ENCODE assay signal across 8 cellular contexts in genomic region chr1:153308540-153308939, GRCh38. TPM values are rescaled to one million over a fixed set of nuclear protein-coding genes. Genes with fewer than 3 reads are reported as not detected.
"Had no signal": no experiment of that assay in that cellular context is flagged by ENCODE, and none has a peak within 500 bp of the region (broad histone marks: within the 10 kb centered on the region; RNA-seq: fewer than 3 reads in every experiment).

No MANE protein-coding gene starts in this region.

- H3K27ac ChIP-seq: HL-60 had no signal

- DNase-seq: IMR-90, KBM-7 had no signal

- H3K4me3 ChIP-seq: K562 had no signal

- ATAC-seq: HepG2, K562 had no signal

- H3K9me3 Mint-ChIP-seq: IgD-negative memory B cell had no signal

- H3K4me3 Mint-ChIP-seq: IgD-negative memory B cell had no signal

RNA-seq across cellular contexts. Expression of gene PGLYRP3, which starts 4.2 kb away (rescaled TPM):
- total RNA-seq: HepG2, HT-29, HT1080, IMR-90, K562 had no signal
- polyA plus RNA-seq: HepG2, IgD-negative memory B cell, IMR-90, K562 had no signal

RNA-seq across cellular contexts. Expression of gene PGLYRP4, which starts 40.1 kb away (rescaled TPM):
- total RNA-seq: HepG2, HT-29, HT1080, IMR-90 had no signal
- polyA plus RNA-seq: HepG2, IgD-negative memory B cell, IMR-90 had no signal

RNA-seq across cellular contexts. Expression of gene LORICRIN, which starts 49.1 kb away (rescaled TPM):
- total RNA-seq: HepG2, HT-29, HT1080, IMR-90, K562 had no signal
- polyA plus RNA-seq: HepG2, IgD-negative memory B cell, IMR-90, K562 had no signal

RNA-seq across cellular contexts. Expression of gene S100A9, which starts 49.1 kb away (rescaled TPM):
- total RNA-seq: HT1080, IMR-90 had no signal
- polyA plus RNA-seq: IMR-90, K562 had no signal
